ENCODE assay signal across 30 cellular contexts in the genomic region with DNA sequence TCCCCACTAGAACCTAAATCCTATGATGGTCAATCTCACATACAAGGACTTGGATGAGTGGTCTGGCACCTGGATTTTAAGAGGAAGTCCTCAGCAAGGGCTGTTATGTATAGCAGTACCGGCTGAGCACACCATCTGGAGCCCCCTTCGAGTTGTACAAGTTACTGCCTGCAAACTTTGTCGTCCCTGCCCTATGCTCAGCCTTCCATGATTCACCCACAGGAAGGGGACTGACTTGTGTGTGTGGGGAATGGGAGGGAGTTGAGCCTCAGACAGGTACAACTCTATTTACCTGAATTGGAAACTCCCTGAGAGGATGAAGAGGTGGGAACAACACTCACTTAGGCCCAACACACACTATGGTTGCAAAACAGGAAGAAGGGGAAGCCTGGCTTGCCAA.
"Had no signal": no experiment of that assay in that cellular context is flagged by ENCODE, and none has a peak within 500 bp of the region (broad histone marks: within the 10 kb centered on the region; RNA-seq: fewer than 3 reads in every experiment).

No MANE protein-coding gene starts in this region.

- H3K9me3 ChIP-seq: adrenal gland, body of pancreas, colonic mucosa, esophagus muscularis mucosa, gastroesophageal sphincter had no signal

- H3K4me3 ChIP-seq: adrenal gland, body of pancreas, cardiac muscle cell, colonic mucosa, dorsolateral prefrontal cortex, esophagus muscularis mucosa, gastroesophageal sphincter had no signal

- H3K4me1 ChIP-seq: adrenal gland, colonic mucosa had no signal

- H3K36me3 ChIP-seq: adrenal gland, cardiac muscle cell, colonic mucosa, esophagus muscularis mucosa, gastroesophageal sphincter had no signal

- DNase-seq: activated CD4-positive, alpha-beta memory T cell treated with anti-CD3 and anti-CD28 coated beads for 36 hours; activated CD4-positive, alpha-beta T cell treated with anti-CD3 and anti-CD28 coated beads for 36 hours; activated CD4-positive, alpha-beta T cell treated with anti-CD3 and anti-CD28 coated beads, Interleukin-2, amount 10 ng/mL, durations not matched to agents 24 days and 14 days; activated CD4-positive, CD25-positive, alpha-beta regulatory T cell; activated CD4-positive, CD25-positive, alpha-beta regulatory T cell treated with anti-CD3 and anti-CD28 coated beads, Interleukin-2, amount 50 U/mL, for 72 hours; activated CD8-positive, alpha-beta memory T cell treated with anti-CD3 and anti-CD28 coated beads, Interleukin-2, amount 10 ng/mL, durations not matched to agents 7 days and 5 days; activated CD8-positive, alpha-beta memory T cell treated with anti-CD3 and anti-CD28 coated beads, Interleukin-2, amount 50 U/mL, for 4 hours; activated CD8-positive, alpha-beta T cell treated with anti-CD3 and anti-CD28 coated beads, Interleukin-2, amount 10 ng/mL, durations not matched to agents 7 days and 5 days; activated effector memory CD4-positive, alpha-beta T cell treated with anti-CD3 and anti-CD28 coated beads, Interleukin-2, amount 50 U/mL, for 16 hours; activated naive CD4-positive, alpha-beta T cell treated with anti-CD3 and anti-CD28 coated beads for 36 hours; activated naive CD8-positive, alpha-beta T cell treated with anti-CD3 and anti-CD28 coated beads for 36 hours; activated naive CD8-positive, alpha-beta T cell treated with anti-CD3 and anti-CD28 coated beads, Interleukin-2, amount 50 U/mL, for 24 hours; activated T-cell treated with anti-CD3 and anti-CD28 coated beads, Interleukin-2, amount 50 U/mL, for 1 hour; activated T-cell treated with anti-CD3 and anti-CD28 coated beads, Interleukin-2, amount 50 U/mL, for 48 hours; adrenal gland; amygdala; aorta; body of pancreas; central memory CD4-positive, alpha-beta T cell; cerebellar nuclear complex; colonic mucosa; dorsolateral prefrontal cortex; effector memory CD4-positive, alpha-beta T cell; endodermal cell; erythroblast; foreskin melanocyte; T-helper 2 cell had no signal

- H3K27me3 ChIP-seq: adrenal gland, body of pancreas, colonic mucosa, esophagus muscularis mucosa, gastroesophageal sphincter had no signal

- H3K27ac ChIP-seq: adrenal gland, body of pancreas, cardiac muscle cell, colonic mucosa, dorsolateral prefrontal cortex, esophagus muscularis mucosa, gastroesophageal sphincter had no signal

- ATAC-seq: activated CD4-positive, alpha-beta T cell treated with anti-CD3 and anti-CD28 coated beads for 36 hours; activated CD8-positive, alpha-beta memory T cell treated with anti-CD3 and anti-CD28 coated beads, Interleukin-2, amount 10 ng/mL, durations not matched to agents 7 days and 5 days; activated CD8-positive, alpha-beta T cell treated with anti-CD3 and anti-CD28 coated beads, Interleukin-2, amount 10 ng/mL, durations not matched to agents 7 days and 5 days; activated naive CD8-positive, alpha-beta T cell treated with anti-CD3 and anti-CD28 coated beads, Interleukin-2, amount 50 U/mL, for 24 hours; body of pancreas; gastroesophageal sphincter had no signal
